Comparison of ENCODE assay signal across 9 cellular contexts in genomic region chr1:31723828-31724359, GRCh38. TPM values are rescaled to one million over a fixed set of nuclear protein-coding genes. Genes with fewer than 3 reads are reported as not detected.
DNase-seq lines count a peak whose midpoint lies in the region; FAIRE-seq and TF ChIP-seq lines count a peak whose summit lies in the region.
"Had no signal": no experiment of that assay in that cellular context is flagged by ENCODE, and none has a peak within 500 bp of the region (broad histone marks: within the 10 kb centered on the region; RNA-seq: fewer than 3 reads in every experiment).

No MANE protein-coding gene starts in this region.

- H3K4me2 ChIP-seq in H9 (ENCODE audit: insufficient read depth, insufficient read length, low read length): no peak overlapping the region

- H4K5ac ChIP-seq in H9 (ENCODE audit: insufficient read length, low read depth, low read length): no peak overlapping the region

- H3K36me3 ChIP-seq in brain microvascular endothelial cell (replicated peaks): no peaks in the 10 kb centered on the region

- no peak overlapping the region for H2BK5ac ChIP-seq in H9 (ENCODE audit: insufficient read length, low read length)

- H3K4me1 ChIP-seq in H9 (ENCODE audit: insufficient read depth, low read length): no peaks in the 10 kb centered on the region

- no peak for TF ChIP-seq CTCF in H9 (conservative IDR thresholded peaks at IDR 0.05)
- no peak for TF ChIP-seq CTCF in brain microvascular endothelial cell (IDR thresholded peaks at IDR 0.05; ENCODE audit: low read depth, low read length, missing control alignments)

- no peaks in the 10 kb centered on the region for H3K9me3 Mint-ChIP-seq in H9

- no peak overlapping the region for H3K18ac ChIP-seq in H9 (ENCODE audit: insufficient read length, low read depth, low read length)

- H2BK120ac ChIP-seq in H9 (ENCODE audit: low read depth, low read length, poor library complexity, severe bottlenecking): no peak overlapping the region

- H3K14ac ChIP-seq in H9 (ENCODE audit: insufficient read depth, low read length): no peak overlapping the region

- no peak overlapping the region for H4K8ac ChIP-seq in H9 (replicated peaks; ENCODE audit: insufficient read length, low read depth, low read length)

- peak overlapping the region in 1 of 3 experiments; percentile 4; a peak in 2 of 7 replicates for H3K27ac Mint-ChIP-seq in H9

- DNase-seq in H9: peak; percentile 84
- peak; percentile 42 for DNase-seq in RCC 7860 (ENCODE audit: low spot score)
- DNase-seq in brain microvascular endothelial cell: peak; percentile 56
- peak; percentile 96 for DNase-seq in left kidney (ENCODE audit: low read depth, low spot score)
- peak; percentile 73 for DNase-seq in urothelium cell line (ENCODE audit: low spot score)
- no peak for DNase-seq in NCI-H345 (lab: John Stamatoyannopoulos, UW)
- DNase-seq in NCI-H524 (lab: John Stamatoyannopoulos, UW): no peak
- no peak for DNase-seq in NCI-H1436 treated with DMSO at 0.1 percent for 48 hours (lab: John Stamatoyannopoulos, UW)

- no peak overlapping the region for H3K23ac ChIP-seq in H9 (ENCODE audit: insufficient read length, low read depth, low read length)

- H3K4me3 ChIP-seq in brain microvascular endothelial cell (ENCODE audit: low read depth, low read length): no peak overlapping the region

- no peak overlapping the region for H4K91ac ChIP-seq in H9 (ENCODE audit: insufficient read length, low read depth, low read length)

- H3K27me3 ChIP-seq in H9 (ENCODE audit: insufficient read depth, low read length): no peaks in the 10 kb centered on the region
- no peaks in the 10 kb centered on the region for H3K27me3 ChIP-seq in brain microvascular endothelial cell (replicated peaks)

- no peak overlapping the region for H3K4ac ChIP-seq in H9 (ENCODE audit: low read depth, low read length)

- H3K9me3 ChIP-seq in H9 (ENCODE audit: control insufficient read depth, low read depth, low read length): no peaks in the 10 kb centered on the region

- H2BK12ac ChIP-seq in H9 (ENCODE audit: insufficient read length, low read depth, low read length): no peak overlapping the region

- no peak overlapping the region for H2AK5ac ChIP-seq in H9 (ENCODE audit: insufficient read length, low read length)

- H3K27ac ChIP-seq in H9 (ENCODE audit: insufficient read length, low read depth, low read length): no peak overlapping the region
- H3K27ac ChIP-seq in brain microvascular endothelial cell: no peak overlapping the region

- peaks cover 9 to 17% of the 10 kb centered on the region in 2 experiments; a peak in 3 of 4 replicates for H3K4me1 Mint-ChIP-seq in H9

- H3K56ac ChIP-seq in H9 (ENCODE audit: insufficient read length, low read depth, low read length): no peak overlapping the region

- in situ Hi-C loops in brain microvascular endothelial cell (cut with HindIII; ENCODE audit: low pct_ligation_motif_present, low sequenced_read_pairs): no loop called here

- no peaks in the 10 kb centered on the region for H3K79me1 ChIP-seq in H9 (ENCODE audit: insufficient read depth, low read depth, low read length, poor library complexity, severe bottlenecking)

- no peak overlapping the region for H3T11ph ChIP-seq in H9 (ENCODE audit: low read length)

- no peak overlapping the region for H2BK15ac ChIP-seq in H9 (ENCODE audit: low read depth, low read length)

- no peaks in the 10 kb centered on the region; a peak in 1 of 7 replicates for H3K36me3 Mint-ChIP-seq in H9 (ENCODE audit: insufficient read depth in 1 of 3, low read depth in 3 of 3)

- no peak overlapping the region for H2AFZ ChIP-seq in H9 (ENCODE audit: low read length)

- H3K79me2 ChIP-seq in H9 (ENCODE audit: insufficient read depth, low read length): no peaks in the 10 kb centered on the region

- H3K23me2 ChIP-seq in H9 (ENCODE audit: insufficient read length, low read depth, low read length, poor library complexity, severe bottlenecking): no peaks in the 10 kb centered on the region

- H4K20me1 ChIP-seq in H9 (ENCODE audit: control insufficient read depth, insufficient read depth, insufficient read length): no peaks in the 10 kb centered on the region

- H3K27me3 Mint-ChIP-seq in H9 (ENCODE audit: low read depth): peaks cover 11% of the 10 kb centered on the region; the same call in 1 of the 2 replicates

- no peak for FAIRE-seq in RCC 7860 (lab: Jason Lieb, UNC)
- FAIRE-seq in urothelium cell line (lab: Jason Lieb, UNC): no peak
- FAIRE-seq: frontal cortex had no signal

- H3K4me3 Mint-ChIP-seq in H9: no peak overlapping the region

- H3K9ac ChIP-seq in H9 (ENCODE audit: extremely low read depth, insufficient read length, low read length): no peak overlapping the region

- H2BK20ac ChIP-seq in H9 (ENCODE audit: low read depth, low read length, poor library complexity, severe bottlenecking): no peak overlapping the region

- no CpG with 5 or more reads among the region's 5 CpGs for WGBS in H9 (ENCODE audit: extremely low coverage, insufficient read length, low lambda C conversion rate)

RNA-seq across cellular contexts. Expression of gene COL16A1, which starts 20.1 kb away (rescaled TPM):
- total RNA-seq in H9 (2021): 6.2 and 6.5 TPM in 2 replicates

RNA-seq across cellular contexts. Expression of gene ADGRB2, which starts 40.2 kb away (rescaled TPM):
- total RNA-seq in H9 (2021): 10.7 and 10.9 TPM in 2 replicates

Comparison
In these comparisons a context has a peak if more than half of its experiments do, and no peak if none do; other contexts are left out.
1. DNase-seq: peak in H9 (single experiment), RCC 7860 (single experiment), brain microvascular endothelial cell (single experiment), left kidney (single experiment) and urothelium cell line (single experiment); none in NCI-H345 (single experiment), NCI-H524 (0 of 2) and NCI-H1436 treated with DMSO at 0.1 percent for 48 hours (single experiment).